In genomic region chr12:6752931-6753771, GRCh38 we compare ENCODE assay signal across 8 cellular contexts. TPM values are rescaled to one million over a fixed set of nuclear protein-coding genes. Genes with fewer than 3 reads are reported as not detected.
DNase-seq lines count a peak whose midpoint lies in the region; ATAC-seq and TF ChIP-seq lines count a peak whose summit lies in the region.

MLF2 (minus strand) TSS chr12:6753141; CDS start chr12:6752334, 807 bp downstream.

- no peaks in the 10 kb centered on the region for H3K9me3 Mint-ChIP-seq in activated naive CD8-positive, alpha-beta T cell treated with anti-CD3 and anti-CD28 coated beads, Interleukin-2, amount 10 ng/mL, durations not matched to agents 7 days and 5 days

- H3K9me2 ChIP-seq in SU-DHL-6 (replicated peaks; ENCODE audit: insufficient read depth, low read length): no peaks in the 10 kb centered on the region

- H3K27ac Mint-ChIP-seq in activated naive CD8-positive, alpha-beta T cell treated with anti-CD3 and anti-CD28 coated beads, Interleukin-2, amount 10 ng/mL, durations not matched to agents 7 days and 5 days: peak within 1 kb of the TSS; percentile 98

- H3K27me3 Mint-ChIP-seq in activated naive CD8-positive, alpha-beta T cell treated with anti-CD3 and anti-CD28 coated beads, Interleukin-2, amount 10 ng/mL, durations not matched to agents 7 days and 5 days: peaks cover 9% of the 10 kb centered on the region

- peaks cover 26% of the 10 kb centered on the region for H3K4me1 Mint-ChIP-seq in activated naive CD8-positive, alpha-beta T cell treated with anti-CD3 and anti-CD28 coated beads, Interleukin-2, amount 10 ng/mL, durations not matched to agents 7 days and 5 days

- H3K4me3 Mint-ChIP-seq in activated naive CD8-positive, alpha-beta T cell treated with anti-CD3 and anti-CD28 coated beads, Interleukin-2, amount 10 ng/mL, durations not matched to agents 7 days and 5 days: peak within 1 kb of the TSS; percentile 95

- peaks cover 7% of the 10 kb centered on the region for H3K79me2 ChIP-seq in SU-DHL-6 (ENCODE audit: insufficient read depth, low read length)

- peak within 1 kb of the TSS; percentile 98 for H3K9ac ChIP-seq in SU-DHL-6 (ENCODE audit: low read length)

- DNase-seq in GM12864 (ENCODE audit: low read depth): peak; percentile 95
- DNase-seq in NCI-H128 (lab: John Stamatoyannopoulos, UW; ENCODE audit: unreplicated experiment): peak; percentile 98
- peak; percentile 99 for DNase-seq in activated naive CD8-positive, alpha-beta T cell treated with anti-CD3 and anti-CD28 coated beads, Interleukin-2, amount 10 ng/mL, durations not matched to agents 7 days and 5 days
- DNase-seq in head of caudate nucleus: peak; percentile 95 to 99 (median 97)
- DNase-seq in ovary: peak; percentile 99
- DNase-seq in thyroid gland: peak; percentile 98 to 99

- 0% methylated on average over 43 to 61 of the region's 61 CpGs for WGBS in ovary, 3 donors
- 0 to 1% methylated on average over 29 to 31 of the region's 61 CpGs for WGBS in thyroid gland, 2 donors

- peak within 1 kb of the TSS; percentile 84 for H3K27ac ChIP-seq in SU-DHL-6 (ENCODE audit: low read depth, low read length)
- H3K27ac ChIP-seq in ovary: peak within 1 kb of the TSS; percentile 96 to 100
- H3K27ac ChIP-seq in thyroid gland: peak within 1 kb of the TSS; percentile 98 to 99 (median 99)

- H3K9me3 ChIP-seq in SU-DHL-6 (ENCODE audit: insufficient read depth, low read length) (no peaks in the 10 kb centered on the region), ovary (no peaks in the 10 kb centered on the region), thyroid gland (no peaks in the 10 kb centered on the region)

- TF ChIP-seq POLR2A in ovary (IDR thresholded peaks at IDR 0.05) (peak; percentile 98), thyroid gland (IDR thresholded peaks at IDR 0.05) (peak; percentile 91 to 99)

- H3K4me3 ChIP-seq in GM12864 (ENCODE audit: low read depth, low read length): peak within 1 kb of the TSS; percentile 97
- H3K4me3 ChIP-seq in SU-DHL-6 (ENCODE audit: insufficient read depth, low read length, poor library complexity, severe bottlenecking): peak within 1 kb of the TSS; percentile 98
- H3K4me3 ChIP-seq in ovary: peak within 1 kb of the TSS; percentile 76
- H3K4me3 ChIP-seq in thyroid gland (replicated peaks in 1 of 3): peak within 1 kb of the TSS; percentile 63 to 96 (median 86)

- intact Hi-C loops in head of caudate nucleus (cut with DNase I): loop anchor here (1.0 to 5.0 kb wide), 2 partner anchors 26 to 74 kb away; partner anchors contain the start of gene P3H3
- intact Hi-C loops in ovary (cut with DNase I): loop anchor here in 2 of 4 donors (1.0 to 5.0 kb wide), 3 partner anchors 14 to 74 kb away; partner anchors contain the start of genes P3H3 (in 2 of the 2) and PTMS (in 2 of the 2)
- intact Hi-C loops in thyroid gland (cut with DNase I): no loop called here

- peak; percentile 66 for TF ChIP-seq EP300 in ovary (IDR thresholded peaks at IDR 0.05)

- H4K20me1 ChIP-seq in SU-DHL-6 (ENCODE audit: low read depth, low read length): no peaks in the 10 kb centered on the region

- no peaks in the 10 kb centered on the region for H3K36me3 ChIP-seq in SU-DHL-6 (ENCODE audit: low read length)
- H3K36me3 ChIP-seq in ovary: no peaks in the 10 kb centered on the region
- H3K36me3 ChIP-seq in thyroid gland: peaks cover 29 to 31% of the 10 kb centered on the region in 2 donors

- TF ChIP-seq CTCF in GM12864 (IDR thresholded peaks at IDR 0.05; ENCODE audit: low read depth, low read length, missing control alignments): no peak
- TF ChIP-seq CTCF in SU-DHL-6 (IDR thresholded peaks at IDR 0.05; ENCODE audit: insufficient read depth, low read length, poor library complexity, severe bottlenecking): no peak
- TF ChIP-seq CTCF in ovary (IDR thresholded peaks at IDR 0.05): peak; percentile 13 to 98 (median 96)
- TF ChIP-seq CTCF in thyroid gland (IDR thresholded peaks at IDR 0.05): no peak

- H3K27me3 ChIP-seq in SU-DHL-6 (ENCODE audit: low read length): no peaks in the 10 kb centered on the region
- H3K27me3 ChIP-seq in ovary: no peaks in the 10 kb centered on the region
- H3K27me3 ChIP-seq in thyroid gland: no peaks in the 10 kb centered on the region

- H3F3A ChIP-seq in SU-DHL-6 (ENCODE audit: insufficient read depth): no peaks in the 10 kb centered on the region

- ATAC-seq in HG02678 (IDR thresholded peaks at IDR 0.05; ENCODE audit: unreplicated experiment): peak; percentile 86
- peak; percentile 96 for ATAC-seq in activated naive CD8-positive, alpha-beta T cell treated with anti-CD3 and anti-CD28 coated beads, Interleukin-2, amount 10 ng/mL, durations not matched to agents 7 days and 5 days (ENCODE audit: low read depth)

- peak within 1 kb of the TSS; percentile 83 for H2AFZ ChIP-seq in SU-DHL-6 (ENCODE audit: low read depth, low read length, severe bottlenecking)

- H3K36me3 Mint-ChIP-seq in activated naive CD8-positive, alpha-beta T cell treated with anti-CD3 and anti-CD28 coated beads, Interleukin-2, amount 10 ng/mL, durations not matched to agents 7 days and 5 days: peaks cover 20% of the 10 kb centered on the region

- POLR2A ChIA-PET in activated naive CD8-positive, alpha-beta T cell treated with anti-CD3 and anti-CD28 coated beads, Interleukin-2, amount 10 ng/mL, durations not matched to agents 7 days and 5 days (lab: Charles Lee): interaction anchor here (0.6 to 3.8 kb wide), 28 partner anchors 9 to 300 kb away, joined by 3 to 43 read pairs (median 5); partner anchors contain the start of genes CDCA3, COPS7A, MRPL51 and PTMS

- peaks cover 7% of the 10 kb centered on the region for H3K4me1 ChIP-seq in ovary (ENCODE audit: insufficient read depth)
- peaks cover 4 to 16% of the 10 kb centered on the region in 2 donors for H3K4me1 ChIP-seq in thyroid gland

- H3K4me2 ChIP-seq in SU-DHL-6 (ENCODE audit: low read depth, low read length, poor library complexity, severe bottlenecking): peak within 1 kb of the TSS; percentile 71

RNA-seq across cellular contexts. Expression of gene MLF2, which starts in this region (rescaled TPM):
- total RNA-seq in activated naive CD8-positive, alpha-beta T cell treated with anti-CD3 and anti-CD28 coated beads, Interleukin-2, amount 10 ng/mL, durations not matched to agents 7 days and 5 days: 100 to 1,000 TPM; 108 to 118 TPM
- total RNA-seq in ovary (100 to 1,000 TPM in 6 of 7 donors, 10 to 100 TPM in 1; 64.1 to 162 (median 141) TPM), thyroid gland (100 to 1,000 TPM; 110 to 253 (median 196) TPM)
- polyA plus RNA-seq in ovary: 100 to 1,000 TPM; 130 to 138 TPM

Comparison
In these comparisons a context has a peak if more than half of its experiments do, and no peak if none do; other contexts are left out.
1. Peak in every context shown above with its lines: DNase-seq, ATAC-seq, H3K4me3 ChIP-seq and H3K27ac ChIP-seq.
2. CTCF ChIP-seq: peak in ovary (3 of 3); none in GM12864 (single experiment), SU-DHL-6 (single experiment) and thyroid gland (0 of 6).